1 cellular context compared by ENCODE assay signal in genomic region chr1:44043176-44044070, GRCh38.
TF ChIP-seq lines count a peak whose summit lies in the region.

No MANE protein-coding gene starts in this region.

TF ChIP-seq in HCT116, 20 proteins besides CTCF, POLR2A, EP300 and RAD21 (continued from another document):
- TF ChIP-seq ZBTB33 (IDR thresholded peaks at IDR 0.05; ENCODE audit: extremely low read depth, insufficient replicate concordance, low read length): no peak
- TF ChIP-seq SP1 (IDR thresholded peaks at IDR 0.05; ENCODE audit: low read depth): no peak
- TF ChIP-seq ATF3 (IDR thresholded peaks at IDR 0.05): no peak
- TF ChIP-seq ELF1 (IDR thresholded peaks at IDR 0.05; ENCODE audit: borderline replicate concordance, low read depth): no peak
- no peak for TF ChIP-seq POLR2AphosphoS5 (IDR thresholded peaks at IDR 0.05; ENCODE audit: low read depth, low read length)
- no peak for TF ChIP-seq EZH2phosphoT487 (IDR thresholded peaks at IDR 0.05; ENCODE audit: borderline replicate concordance)
- TF ChIP-seq ZNF274 (IDR thresholded peaks at IDR 0.05; ENCODE audit: low read depth, low read length): no peak
- no peak for TF ChIP-seq EGR1 (IDR thresholded peaks at IDR 0.05; ENCODE audit: low read depth)
- TF ChIP-seq REST (IDR thresholded peaks at IDR 0.05; ENCODE audit: low read depth): no peak
- no peak for TF ChIP-seq EZH2 (IDR thresholded peaks at IDR 0.05)
- no peak for TF ChIP-seq FOSL1 (IDR thresholded peaks at IDR 0.05; ENCODE audit: low read depth)
- TF ChIP-seq ZFX (IDR thresholded peaks at IDR 0.05): no peak
- no peak for TF ChIP-seq CBX3 (IDR thresholded peaks at IDR 0.05; ENCODE audit: low read depth)
